Comparison of ENCODE assay signal across 12 cellular contexts in the genomic region with DNA sequence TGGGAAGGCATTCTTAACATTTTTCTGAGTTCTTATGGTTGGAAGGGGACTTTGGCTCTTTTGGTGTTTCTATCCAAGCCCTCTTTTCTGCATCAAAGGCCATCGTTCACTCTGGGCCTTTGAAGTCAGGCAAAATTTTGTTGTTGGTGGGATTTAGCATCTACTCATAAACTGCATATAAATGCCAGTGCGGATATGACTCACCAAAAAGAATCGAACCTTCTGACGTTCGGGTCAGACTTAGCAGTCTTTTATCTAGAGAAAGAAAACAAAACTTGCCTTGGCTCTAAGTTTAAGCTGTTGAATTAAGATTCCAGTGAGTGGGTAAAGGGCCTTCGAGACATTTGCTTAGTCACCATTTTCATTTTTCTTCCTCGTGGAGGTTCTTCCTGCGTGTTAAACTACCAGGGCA. TPM values are rescaled to one million over a fixed set of nuclear protein-coding genes. Genes with fewer than 3 reads are reported as not detected.
DNase-seq lines count a peak whose midpoint lies in the region; TF ChIP-seq lines count a peak whose summit lies in the region.
"Had no signal": no experiment of that assay in that cellular context is flagged by ENCODE, and none has a peak within 500 bp of the region (broad histone marks: within the 10 kb centered on the region; RNA-seq: fewer than 3 reads in every experiment).

No MANE protein-coding gene starts in this region.

- TF ChIP-seq CTCF in fibroblast of lung (conservative IDR thresholded peaks at IDR 0.05 in 1 of 2, IDR thresholded peaks at IDR 0.05 in 1 of 2; ENCODE audit: low read depth in 1 of 2, low read length in 2 of 2) = no peak

- H3K4me3 ChIP-seq in fibroblast of lung (replicated peaks in 1 of 4; ENCODE audit: control extremely low read depth in 1 of 4, insufficient read depth in 1 of 4, low read depth in 3 of 4, low read length in 4 of 4) = no peak overlapping the region

- H3K9me3 ChIP-seq in fibroblast of lung (ENCODE audit: control insufficient read depth, insufficient read depth, low read depth, low read length) = no peaks in the 10 kb centered on the region

- DNase-seq in Daoy (ENCODE audit: low read depth) (peak; percentile 87), SW480 (ENCODE audit: low spot score) (peak; percentile 99), fibroblast of lung (ENCODE audit: low read depth in 2 of 2) (peak; percentile 90 to 98), pulmonary artery endothelial cell (ENCODE audit: low read depth, low spot score) (peak; percentile 88), GM03348 (ENCODE audit: low spot score) (no peak)
- no peak for DNase-seq in activated T-cell treated with anti-CD3 and anti-CD28 coated beads, Interleukin-2, amount 50 U/mL, for 1 hour
- DNase-seq in activated naive CD4-positive, alpha-beta T cell (lab: John Stamatoyannopoulos, UW) = no peak
- no peak for DNase-seq in activated CD4-positive, alpha-beta T cell treated with anti-CD3 and anti-CD28 coated beads for 48 hours
- DNase-seq: activated CD4-positive, alpha-beta T cell treated with anti-CD3 and anti-CD28 coated beads, Interleukin-2, amount 50 U/mL, for 1 hour; DMS 273 treated with DMSO at 0.1 percent for 48 hours; effector memory CD4-positive, alpha-beta T cell; Karpas-422 had no signal

- H3K27ac ChIP-seq in fibroblast of lung (ENCODE audit: insufficient read depth, low read length) = peak overlapping the region; percentile 83

- H3K27me3 ChIP-seq in fibroblast of lung (ENCODE audit: control insufficient read depth, insufficient read depth, low read length) = no peaks in the 10 kb centered on the region

- H3K9ac ChIP-seq in fibroblast of lung (ENCODE audit: insufficient read depth, low read length) = no peak overlapping the region

- H4K20me1 ChIP-seq in fibroblast of lung (ENCODE audit: control insufficient read depth, extremely low read depth, insufficient read depth, low read length) = no peaks in the 10 kb centered on the region

- peak overlapping the region; percentile 6 for H2AFZ ChIP-seq in fibroblast of lung (ENCODE audit: low read length)

- peak overlapping the region; percentile 15 for H3K4me2 ChIP-seq in fibroblast of lung (ENCODE audit: extremely low read depth, insufficient read depth, low read length)

- H3K4me1 ChIP-seq in fibroblast of lung (ENCODE audit: control insufficient read depth, extremely low read depth, insufficient read depth, low read length) = peaks cover 6% of the 10 kb centered on the region

- no peaks in the 10 kb centered on the region for H3K36me3 ChIP-seq in fibroblast of lung (ENCODE audit: control insufficient read depth, insufficient read depth, low read length)

- H3K79me2 ChIP-seq in fibroblast of lung (ENCODE audit: control insufficient read depth, insufficient read depth, low read length) = no peaks in the 10 kb centered on the region

RNA-seq across cellular contexts. Expression of a gene that starts 51.4 kb away (rescaled TPM):
- 1.1 and 2.2 TPM in 2 replicates for total RNA-seq in Daoy (2014; rRNA removed; shearing (Covaris generic))
- total RNA-seq in fibroblast of lung = 4.4 and 4.6 TPM in 2 replicates
- 2.4 and 5.7 TPM in 2 replicates for polyA plus RNA-seq in fibroblast of lung
- 2.2 and 6.4 TPM in 2 replicates for polyA plus RNA-seq in fibroblast of lung (2012)
- 5.3 and 5.4 TPM in 2 replicates for polyA minus RNA-seq in fibroblast of lung (ENCODE audit: low replicate concordance)
- total RNA-seq in pulmonary artery endothelial cell = 23.6 and 36.3 TPM in 2 replicates

Comparison
In these comparisons a context has a peak if more than half of its experiments do, and no peak if none do; other contexts are left out.
1. DNase-seq: peak in Daoy (single experiment), SW480 (single experiment), fibroblast of lung (2 of 2) and pulmonary artery endothelial cell (single experiment); none in GM03348 (single experiment), activated T-cell treated with anti-CD3 and anti-CD28 coated beads, Interleukin-2, amount 50 U/mL, for 1 hour (single experiment), activated naive CD4-positive, alpha-beta T cell (0 of 4) and activated CD4-positive, alpha-beta T cell treated with anti-CD3 and anti-CD28 coated beads for 48 hours (single experiment).